Comparison of ENCODE assay signal across 1 cellular context in genomic region chr17:39755550-39756375, GRCh38.
TF ChIP-seq lines count a peak whose summit lies in the region.

No MANE protein-coding gene starts in this region.

TF ChIP-seq in SK-N-SH, 30 proteins besides CTCF, POLR2A, EP300 and RAD21 (continued from another document):
- TF ChIP-seq REST (IDR thresholded peaks at IDR 0.05; ENCODE audit: low read depth, low read length): no peak
- TF ChIP-seq FOXM1 (IDR thresholded peaks at IDR 0.05; ENCODE audit: low read depth): no peak
- TF ChIP-seq SIN3A (IDR thresholded peaks at IDR 0.05; ENCODE audit: borderline replicate concordance, low read depth, low read length): no peak
- TF ChIP-seq FOXJ3 (CRISPR knock-in tag; IDR thresholded peaks at IDR 0.05): no peak
- TF ChIP-seq CHD2 (IDR thresholded peaks at IDR 0.05; ENCODE audit: low read length, partially characterized antibody): no peak
- TF ChIP-seq ELF1 (IDR thresholded peaks at IDR 0.05): no peak
- no peak for TF ChIP-seq EZH2phosphoT487 (IDR thresholded peaks at IDR 0.05; ENCODE audit: borderline replicate concordance, low read depth)
- TF ChIP-seq POLR2AphosphoS5 (IDR thresholded peaks at IDR 0.05; ENCODE audit: low read depth, low read length): no peak
- TF ChIP-seq TCF12 (IDR thresholded peaks at IDR 0.05): no peak
- TF ChIP-seq RXRA (IDR thresholded peaks at IDR 0.05; ENCODE audit: borderline replicate concordance, low read depth): no peak
- no peak for TF ChIP-seq USF1 (IDR thresholded peaks at IDR 0.05; ENCODE audit: borderline replicate concordance, low read depth)
- no peak for TF ChIP-seq NFIC (IDR thresholded peaks at IDR 0.05; ENCODE audit: borderline replicate concordance)
- no peak for TF ChIP-seq NRF1 (IDR thresholded peaks at IDR 0.05; ENCODE audit: low read depth, low read length)
